In the genomic region with DNA sequence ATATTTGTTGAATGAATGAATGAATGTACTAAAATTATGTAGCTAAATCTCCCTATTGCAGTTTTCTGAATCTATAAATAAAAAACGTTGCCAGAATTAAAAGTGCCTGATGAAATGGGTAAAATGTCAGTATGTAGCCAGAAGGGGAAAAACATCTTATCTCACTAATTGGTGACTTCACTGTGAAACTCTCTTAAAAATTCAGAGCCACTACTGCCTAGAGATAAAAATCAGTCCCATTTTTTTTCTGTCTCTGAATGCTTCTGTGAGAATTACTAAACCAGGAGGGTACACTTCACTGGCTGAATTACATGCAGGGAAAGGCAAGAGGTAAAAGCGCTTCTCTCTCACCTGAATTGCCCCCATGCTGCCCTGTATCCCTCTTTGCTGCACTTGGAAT, we compare ENCODE assay signal across 19 cellular contexts.
DNase-seq lines count a peak whose midpoint lies in the region; ATAC-seq and TF ChIP-seq lines count a peak whose summit lies in the region.
"Had no signal": no experiment of that assay in that cellular context is flagged by ENCODE, and none has a peak within 500 bp of the region (broad histone marks: within the 10 kb centered on the region; RNA-seq: fewer than 3 reads in every experiment).

No MANE protein-coding gene starts in this region.

- no peak overlapping the region for H2BK12ac ChIP-seq in mesenchymal stem cell (ENCODE audit: low read length in 2 of 2)

- H2BK120ac ChIP-seq in mesenchymal stem cell (ENCODE audit: low read depth, low read length), result no peak overlapping the region

- H3K18ac ChIP-seq in mesenchymal stem cell (ENCODE audit: low read depth in 1 of 2, low read length in 2 of 2), result peak overlapping the region in 1 of 2 experiments; percentile 21

- H3K9me3 ChIP-seq in cardiac muscle cell (ENCODE audit: low read depth) (no peaks in the 10 kb centered on the region), heart right ventricle (no peaks in the 10 kb centered on the region), mesenchymal stem cell (ENCODE audit: control insufficient read depth, low read length) (no peaks in the 10 kb centered on the region)
- H3K9me3 ChIP-seq: BLaER1 had no signal

- no peak overlapping the region for H3K23ac ChIP-seq in mesenchymal stem cell (ENCODE audit: low read length in 2 of 2)

- H3K4me1 ChIP-seq in cardiac muscle cell (ENCODE audit: low read depth) (peaks cover 9% of the 10 kb centered on the region), heart right ventricle (no peaks in the 10 kb centered on the region), mesenchymal stem cell (ENCODE audit: control insufficient read depth, insufficient read depth, low read depth, low read length) (no peaks in the 10 kb centered on the region)
- H3K4me1 ChIP-seq: BLaER1 had no signal

- H3K4me2 ChIP-seq in mesenchymal stem cell (ENCODE audit: low read length, poor library complexity, severe bottlenecking), result no peak overlapping the region
- H3K4me2 ChIP-seq: BLaER1 had no signal

- H2AK5ac ChIP-seq in mesenchymal stem cell (ENCODE audit: low read length, severe bottlenecking), result no peak overlapping the region

- no peak overlapping the region for H3K14ac ChIP-seq in mesenchymal stem cell (ENCODE audit: low read length in 2 of 2)

- H3K36me3 ChIP-seq in cardiac muscle cell, result no peaks in the 10 kb centered on the region
- no peaks in the 10 kb centered on the region for H3K36me3 ChIP-seq in heart right ventricle
- H3K36me3 ChIP-seq in mesenchymal stem cell (ENCODE audit: control insufficient read depth in 1 of 2, insufficient read depth in 2 of 2, low read depth in 1 of 2, low read length in 2 of 2), result no peaks in the 10 kb centered on the region
- H3K36me3 ChIP-seq: BLaER1 had no signal

- H2AFZ ChIP-seq in mesenchymal stem cell (ENCODE audit: low read depth, low read length), result no peak overlapping the region

- no peaks in the 10 kb centered on the region for H3K79me1 ChIP-seq in mesenchymal stem cell (replicated peaks; ENCODE audit: low read length, poor library complexity, severe bottlenecking)

- WGBS in heart right ventricle, 2 donors, result 66 to 73% methylated on average over 2 of the region's 2 CpGs
- 91% methylated on average over 1 of the region's 2 CpGs for WGBS in mesenchymal stem cell

- no peak overlapping the region for H3K4ac ChIP-seq in mesenchymal stem cell (ENCODE audit: low read depth in 1 of 2, low read length in 2 of 2)

- no peak overlapping the region for H3K9ac ChIP-seq in mesenchymal stem cell (ENCODE audit: low read length)
- H3K9ac ChIP-seq: BLaER1 had no signal

- peak overlapping the region; percentile 52 for H2BK15ac ChIP-seq in mesenchymal stem cell (ENCODE audit: low read depth, poor library complexity, severe bottlenecking)

- no peak for ATAC-seq in heart right ventricle
- ATAC-seq in HG02938 (IDR thresholded peaks at IDR 0.05; ENCODE audit: unreplicated experiment), result no peak
- ATAC-seq: CD8-positive, alpha-beta T cell had no signal

- DNase-seq in cardiac muscle cell (ENCODE audit: low read depth in 1 of 2, low spot score in 1 of 2), result no peak
- no peak for DNase-seq in heart right ventricle
- peak; percentile 35 for DNase-seq in OCI-M1 (lab: John Stamatoyannopoulos, UW)
- DNase-seq in mesenchymal stem cell, result peak; percentile 35
- DNase-seq in coronary artery (ENCODE audit: low spot score), result no peak
- no peak for DNase-seq in activated naive CD4-positive, alpha-beta T cell treated with Interleukin-2 at 50 U/mL for 16 hours
- no peak for DNase-seq in NCI-H1092 (lab: John Stamatoyannopoulos, UW)
- DNase-seq: Calu3; CD8-positive, alpha-beta T cell; NCI-H1105; NCI-H1694; NCI-H2081 treated with DMSO at 0.1 percent for 48 hours; NCI-H226; NCI-H524; NCI-H82; RPMI8226; SHP77 treated with DMSO at 0.1 percent for 48 hours had no signal

- no peaks in the 10 kb centered on the region for H3K27me3 ChIP-seq in cardiac muscle cell
- H3K27me3 ChIP-seq in heart right ventricle, result peaks cover 0 to 11% (median 0%) of the 10 kb centered on the region in 7 donors
- H3K27me3 ChIP-seq in mesenchymal stem cell (ENCODE audit: control insufficient read depth in 1 of 2, insufficient read depth in 1 of 2, low read length in 2 of 2), result no peaks in the 10 kb centered on the region
- H3K27me3 ChIP-seq: BLaER1 had no signal

- H3K27ac ChIP-seq in cardiac muscle cell (peak overlapping the region; percentile 34), heart right ventricle (no peak overlapping the region), mesenchymal stem cell (ENCODE audit: low read length, poor library complexity, severe bottlenecking) (no peak overlapping the region), coronary artery (no peak overlapping the region)
- H3K27ac ChIP-seq: BLaER1 had no signal

- intact Hi-C loops in heart right ventricle (cut with DNase I), result no loop called here

- H4K91ac ChIP-seq in mesenchymal stem cell (ENCODE audit: low read length), result no peak overlapping the region

- no peak for TF ChIP-seq CTCF in cardiac muscle cell (IDR thresholded peaks at IDR 0.05; ENCODE audit: low read depth, low read length)
- TF ChIP-seq CTCF in heart right ventricle (IDR thresholded peaks at IDR 0.05), result no peak
- no peak for TF ChIP-seq CTCF in coronary artery (IDR thresholded peaks at IDR 0.05)

- no peak overlapping the region for H3K4me3 ChIP-seq in cardiac muscle cell
- H3K4me3 ChIP-seq in heart right ventricle, result no peak overlapping the region
- H3K4me3 ChIP-seq in mesenchymal stem cell (ENCODE audit: insufficient read depth in 1 of 2, low read depth in 1 of 2, low read length in 2 of 2), result no peak overlapping the region
- H3K4me3 ChIP-seq in coronary artery, result no peak overlapping the region
- H3K4me3 ChIP-seq: BLaER1 had no signal

- H4K8ac ChIP-seq in mesenchymal stem cell (ENCODE audit: low read length), result no peak overlapping the region

- H2BK5ac ChIP-seq in mesenchymal stem cell (ENCODE audit: low read depth, low read length, poor library complexity, severe bottlenecking), result no peak overlapping the region

Comparison
In these comparisons a context has a peak if more than half of its experiments do, and no peak if none do; other contexts are left out.
1. DNase-seq: peak in OCI-M1 (single experiment) and mesenchymal stem cell (single experiment); none in cardiac muscle cell (0 of 2), heart right ventricle (0 of 2), coronary artery (single experiment), activated naive CD4-positive, alpha-beta T cell treated with Interleukin-2 at 50 U/mL for 16 hours (single experiment) and NCI-H1092 (single experiment).